1 cellular context compared by ENCODE assay signal in the genomic region with DNA sequence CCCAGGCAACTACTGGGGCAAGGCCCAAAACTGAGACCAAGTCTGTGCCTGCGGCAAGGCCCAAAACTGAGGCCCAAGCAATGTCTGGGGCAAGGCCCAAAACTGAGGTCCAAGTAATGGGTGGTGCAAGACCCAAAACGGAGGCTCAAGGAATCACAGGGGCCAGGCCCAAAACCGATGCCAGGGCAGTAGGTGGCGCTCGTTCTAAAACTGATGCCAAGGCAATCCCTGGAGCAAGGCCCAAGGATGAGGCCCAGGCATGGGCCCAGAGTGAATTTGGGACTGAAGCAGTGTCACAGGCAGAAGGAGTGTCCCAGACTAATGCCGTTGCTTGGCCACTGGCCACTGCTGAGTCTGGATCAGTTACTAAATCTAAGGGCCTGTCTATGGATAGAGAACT.
TF ChIP-seq lines count a peak whose summit lies in the region.

No MANE protein-coding gene starts in this region.

TF ChIP-seq in HEK293T, 16 proteins besides CTCF, POLR2A, EP300 and RAD21 (continued from another document):
- TF ChIP-seq, protein P1, sequence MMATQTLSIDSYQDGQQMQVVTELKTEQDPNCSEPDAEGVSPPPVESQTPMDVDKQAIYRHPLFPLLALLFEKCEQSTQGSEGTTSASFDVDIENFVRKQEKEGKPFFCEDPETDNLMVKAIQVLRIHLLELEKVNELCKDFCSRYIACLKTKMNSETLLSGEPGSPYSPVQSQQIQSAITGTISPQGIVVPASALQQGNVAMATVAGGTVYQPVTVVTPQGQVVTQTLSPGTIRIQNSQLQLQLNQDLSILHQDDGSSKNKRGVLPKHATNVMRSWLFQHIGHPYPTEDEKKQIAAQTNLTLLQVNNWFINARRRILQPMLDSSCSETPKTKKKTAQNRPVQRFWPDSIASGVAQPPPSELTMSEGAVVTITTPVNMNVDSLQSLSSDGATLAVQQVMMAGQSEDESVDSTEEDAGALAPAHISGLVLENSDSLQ (IDR thresholded peaks at IDR 0.05) = no peak
- no peak for TF ChIP-seq ELF4 (IDR thresholded peaks at IDR 0.05)
- no peak for TF ChIP-seq FOXK2 (IDR thresholded peaks at IDR 0.05)
- TF ChIP-seq TARDBP (IDR thresholded peaks at IDR 0.05) = no peak
- no peak for TF ChIP-seq LEF1 (IDR thresholded peaks at IDR 0.05; ENCODE audit: borderline replicate concordance)
